1 cellular context compared by ENCODE assay signal in genomic region chr7:133478591-133479135, GRCh38.
TF ChIP-seq lines count a peak whose summit lies in the region.

No MANE protein-coding gene starts in this region.

TF ChIP-seq in HEK293, 187 proteins besides CTCF, POLR2A, EP300 and RAD21 (continued from another document and continues in another):
- TF ChIP-seq ZNF155 (tag by site-specific recombination; IDR thresholded peaks at IDR 0.05) (no peak), ZNF654 (tag by site-specific recombination; IDR thresholded peaks at IDR 0.05; ENCODE audit: low read depth) (no peak), ZNF660 (tag by site-specific recombination; IDR thresholded peaks at IDR 0.05) (no peak), ZNF621 (tag by site-specific recombination; IDR thresholded peaks at IDR 0.05) (no peak), FEZF1 (tag by site-specific recombination; IDR thresholded peaks at IDR 0.05) (peak; percentile 99), ZNF354C (tag by site-specific recombination; IDR thresholded peaks at IDR 0.05; ENCODE audit: borderline replicate concordance, low read depth) (no peak), ZNF473 (tag by site-specific recombination; IDR thresholded peaks at IDR 0.05) (no peak), SP2 (tag by site-specific recombination; IDR thresholded peaks at IDR 0.05) (no peak), ZNF202 (tag by site-specific recombination; IDR thresholded peaks at IDR 0.05; ENCODE audit: borderline replicate concordance) (no peak), KLF17 (tag by site-specific recombination; IDR thresholded peaks at IDR 0.05) (no peak), ZNF501 (tag by site-specific recombination; IDR thresholded peaks at IDR 0.05) (peak; percentile 61), ZNF639 (tag by site-specific recombination; IDR thresholded peaks at IDR 0.05) (0 out of 2 replicates have a peak, but pooled peaks have one; percentile 29), ZBTB48 (tag by site-specific recombination; IDR thresholded peaks at IDR 0.05) (no peak), SCRT1 (tag by site-specific recombination; IDR thresholded peaks at IDR 0.05; ENCODE audit: borderline replicate concordance) (peak; percentile 90), TRIM28 (IDR thresholded peaks at IDR 0.05; ENCODE audit: borderline replicate concordance, low read length) (no peak), ZNF747 (tag by site-specific recombination; IDR thresholded peaks at IDR 0.05) (no peak), ZNF776 (tag by site-specific recombination; IDR thresholded peaks at IDR 0.05; ENCODE audit: borderline replicate concordance) (no peak), ZNF146 (tag by site-specific recombination; IDR thresholded peaks at IDR 0.05) (no peak), ZNF398 (tag by site-specific recombination; IDR thresholded peaks at IDR 0.05) (no peak), ZNF701 (tag by site-specific recombination; IDR thresholded peaks at IDR 0.05) (no peak), ZNF175 (tag by site-specific recombination; IDR thresholded peaks at IDR 0.05) (no peak), GLIS2 (tag by site-specific recombination; IDR thresholded peaks at IDR 0.05) (no peak), ZNF280D (tag by site-specific recombination; IDR thresholded peaks at IDR 0.05) (no peak), MYNN (tag by site-specific recombination; IDR thresholded peaks at IDR 0.05; ENCODE audit: borderline replicate concordance) (no peak), ZNF658 (tag by site-specific recombination; IDR thresholded peaks at IDR 0.05) (no peak), ZSCAN4 (tag by site-specific recombination; IDR thresholded peaks at IDR 0.05) (no peak), ZNF791 (tag by site-specific recombination; IDR thresholded peaks at IDR 0.05) (no peak), ZNF292 (tag by site-specific recombination; IDR thresholded peaks at IDR 0.05; ENCODE audit: borderline replicate concordance, low read depth) (no peak), ZNF221 (tag by site-specific recombination; IDR thresholded peaks at IDR 0.05; ENCODE audit: borderline replicate concordance) (no peak), SCRT2 (tag by site-specific recombination; IDR thresholded peaks at IDR 0.05) (peak; percentile 55), OVOL3 (tag by site-specific recombination; IDR thresholded peaks at IDR 0.05) (peak; percentile 83), ZBTB8A (tag by site-specific recombination; IDR thresholded peaks at IDR 0.05) (peak; percentile 57), ZNF426 (tag by site-specific recombination; IDR thresholded peaks at IDR 0.05) (no peak; the same call in 1 of the 2 replicates), ZNF223 (tag by site-specific recombination; IDR thresholded peaks at IDR 0.05) (no peak), HOXA7 (CRISPR knock-in tag; IDR thresholded peaks at IDR 0.05; ENCODE audit: borderline replicate concordance) (no peak), BCL11B (tag by site-specific recombination; IDR thresholded peaks at IDR 0.05; ENCODE audit: low read depth) (peak; percentile 96), GLIS1 (tag by site-specific recombination; IDR thresholded peaks at IDR 0.05) (peak; percentile 66), HOXC10 (CRISPR knock-in tag; IDR thresholded peaks at IDR 0.05) (no peak), ZNF558 (tag by site-specific recombination; IDR thresholded peaks at IDR 0.05) (no peak), KLF7 (tag by site-specific recombination; IDR thresholded peaks at IDR 0.05; ENCODE audit: borderline replicate concordance) (no peak), ZSCAN16 (tag by site-specific recombination; IDR thresholded peaks at IDR 0.05) (peak; percentile 10), ZNF585B (tag by site-specific recombination; IDR thresholded peaks at IDR 0.05) (no peak), ZNF571 (tag by site-specific recombination; IDR thresholded peaks at IDR 0.05) (no peak), ZNF362 (tag by site-specific recombination; IDR thresholded peaks at IDR 0.05) (no peak), ZNF26 (tag by site-specific recombination; IDR thresholded peaks at IDR 0.05) (no peak), BCL6B (tag by site-specific recombination; IDR thresholded peaks at IDR 0.05) (no peak), ZNF2 (tag by site-specific recombination; IDR thresholded peaks at IDR 0.05) (peak; percentile 69; the same call in 1 of the 2 replicates), ELK4 (IDR thresholded peaks at IDR 0.05; ENCODE audit: borderline replicate concordance, low read depth, low read length) (no peak), ZBTB17 (tag by site-specific recombination; IDR thresholded peaks at IDR 0.05) (peak; percentile 47; the same call in 1 of the 2 replicates), KLF1 (tag by site-specific recombination; IDR thresholded peaks at IDR 0.05) (no peak), ZNF645 (tag by site-specific recombination; IDR thresholded peaks at IDR 0.05) (no peak), ZNF24 (tag by site-specific recombination; IDR thresholded peaks at IDR 0.05) (0 out of 2 replicates have a peak, but pooled peaks have one; percentile 52), ZNF629 (tag by site-specific recombination; IDR thresholded peaks at IDR 0.05) (peak; percentile 73)
